14 cellular contexts compared by ENCODE assay signal in genomic region chr2:84435331-84436081, GRCh38. TPM values are rescaled to one million over a fixed set of nuclear protein-coding genes. Genes with fewer than 3 reads are reported as not detected.
DNase-seq lines count a peak whose midpoint lies in the region; ATAC-seq and TF ChIP-seq lines count a peak whose summit lies in the region.
"Had no signal": no experiment of that assay in that cellular context is flagged by ENCODE, and none has a peak within 500 bp of the region (broad histone marks: within the 10 kb centered on the region; RNA-seq: fewer than 3 reads in every experiment).

No MANE protein-coding gene starts in this region.

- no peak for ATAC-seq in stimulated activated naive CD8-positive, alpha-beta T cell treated with anti-CD3 and anti-CD28 coated beads, Interleukin-15, amount 100 ng/mL, for 72 hours
- no peak for ATAC-seq in HG02623 (IDR thresholded peaks at IDR 0.05; ENCODE audit: unreplicated experiment)

- H3K4me1 ChIP-seq in left ventricle myocardium inferior (peaks cover 41% of the 10 kb centered on the region), colonic mucosa (no peaks in the 10 kb centered on the region)
- H3K4me1 ChIP-seq: suprapubic skin had no signal

- no peak overlapping the region for H3K4me3 Mint-ChIP-seq in stimulated activated naive CD8-positive, alpha-beta T cell treated with anti-CD3 and anti-CD28 coated beads, Interleukin-15, amount 100 ng/mL, for 72 hours
- H3K4me3 Mint-ChIP-seq: activated B cell treated with CpG ODN at 0.5 μM for 24 hours; CD14-positive monocyte; dendritic cell treated with granulocyte-macrophage colony-stimulating factor and Interleukin-4, amounts not matched to agents 40 ng/mL and 50 ng/mL, for 4 days had no signal

- intact Hi-C loops in left ventricle myocardium inferior (cut with micrococcal nuclease) = no loop called here
- intact Hi-C loops in colonic mucosa (cut with DNase I) = no loop called here

- no peak overlapping the region for H3K9ac ChIP-seq in colonic mucosa (ENCODE audit: low read depth in 2 of 2, low read length in 2 of 2)

- H3K4me3 ChIP-seq in left ventricle myocardium inferior = no peak overlapping the region
- H3K4me3 ChIP-seq in colonic mucosa = no peak overlapping the region
- H3K4me3 ChIP-seq: suprapubic skin had no signal

- peak overlapping the region in 1 of 2 donors; percentile 44 for H3K27ac Mint-ChIP-seq in stimulated activated naive CD8-positive, alpha-beta T cell treated with anti-CD3 and anti-CD28 coated beads, Interleukin-15, amount 100 ng/mL, for 72 hours
- H3K27ac Mint-ChIP-seq: activated B cell treated with CpG ODN at 0.5 μM for 24 hours; dendritic cell treated with granulocyte-macrophage colony-stimulating factor and Interleukin-4, amounts not matched to agents 40 ng/mL and 50 ng/mL, for 4 days had no signal

- H3K27ac ChIP-seq in left ventricle myocardium inferior (replicated peaks) (peak overlapping the region; percentile 1), colonic mucosa (no peak overlapping the region)
- H3K27ac ChIP-seq: suprapubic skin had no signal

- peak; percentile 92 for DNase-seq in COLO829 (ENCODE audit: low spot score)
- DNase-seq in amygdala (lab: John Stamatoyannopoulos, UW) = peak in 31 of 56 donors; percentile 1 to 58 (median 16)
- DNase-seq in left ventricle myocardium inferior = peak; percentile 15
- DNase-seq in nucleus accumbens (lab: John Stamatoyannopoulos, UW) = peak in 33 of 56 donors; percentile 3 to 53 (median 15)
- DNase-seq in NCI-H748 (lab: John Stamatoyannopoulos, UW; ENCODE audit: unreplicated experiment) = no peak
- DNase-seq in colonic mucosa = no peak
- no peak for DNase-seq in stimulated activated naive CD8-positive, alpha-beta T cell treated with anti-CD3 and anti-CD28 coated beads, Interleukin-15, amount 100 ng/mL, for 72 hours
- DNase-seq: activated B cell treated with CpG ODN at 0.5 μM for 24 hours; NCI-H446 treated with DMSO at 0.1 percent for 48 hours; stimulated activated CD4-positive, alpha-beta T cell treated with anti-CD3 and anti-CD28 coated beads, Interleukin-4, amount 100 ng/mL, for 24 hours had no signal

- H3K4me1 Mint-ChIP-seq in stimulated activated naive CD8-positive, alpha-beta T cell treated with anti-CD3 and anti-CD28 coated beads, Interleukin-15, amount 100 ng/mL, for 72 hours = no peaks in the 10 kb centered on the region
- H3K4me1 Mint-ChIP-seq: activated B cell treated with CpG ODN at 0.5 μM for 24 hours, CD14-positive monocyte had no signal

- TF ChIP-seq CTCF in left ventricle myocardium inferior (IDR thresholded peaks at IDR 0.05; ENCODE audit: borderline replicate concordance) (no peak), colonic mucosa (IDR thresholded peaks at IDR 0.05) (no peak)

- H3K36me3 ChIP-seq in left ventricle myocardium inferior (peaks cover 79% of the 10 kb centered on the region), colonic mucosa (no peaks in the 10 kb centered on the region)

- no peaks in the 10 kb centered on the region for H3K9me3 Mint-ChIP-seq in stimulated activated naive CD8-positive, alpha-beta T cell treated with anti-CD3 and anti-CD28 coated beads, Interleukin-15, amount 100 ng/mL, for 72 hours
- H3K9me3 Mint-ChIP-seq: activated B cell treated with CpG ODN at 0.5 μM for 24 hours; CD14-positive monocyte; dendritic cell treated with granulocyte-macrophage colony-stimulating factor and Interleukin-4, amounts not matched to agents 40 ng/mL and 50 ng/mL, for 4 days had no signal

- no peaks in the 10 kb centered on the region for H3K9me3 ChIP-seq in left ventricle myocardium inferior (replicated peaks)
- no peaks in the 10 kb centered on the region for H3K9me3 ChIP-seq in colonic mucosa
- H3K9me3 ChIP-seq: suprapubic skin had no signal

- H3K27me3 Mint-ChIP-seq in stimulated activated naive CD8-positive, alpha-beta T cell treated with anti-CD3 and anti-CD28 coated beads, Interleukin-15, amount 100 ng/mL, for 72 hours = no peaks in the 10 kb centered on the region
- H3K27me3 Mint-ChIP-seq: activated B cell treated with CpG ODN at 0.5 μM for 24 hours; dendritic cell treated with granulocyte-macrophage colony-stimulating factor and Interleukin-4, amounts not matched to agents 40 ng/mL and 50 ng/mL, for 4 days had no signal

- no peaks in the 10 kb centered on the region for H3K27me3 ChIP-seq in left ventricle myocardium inferior (ENCODE audit: low read depth)
- no peaks in the 10 kb centered on the region for H3K27me3 ChIP-seq in colonic mucosa
- H3K27me3 ChIP-seq: suprapubic skin had no signal

RNA-seq across cellular contexts. Expression of gene SUCLG1, which starts 23.6 kb away (rescaled TPM):
- 292 TPM for total RNA-seq in left ventricle myocardium inferior
- 100 to 1,000 TPM; 249 to 253 TPM for total RNA-seq in colonic mucosa

Comparison
In these comparisons a context has a peak if more than half of its experiments do, and no peak if none do; other contexts are left out.
1. DNase-seq: peak in COLO829 (single experiment), amygdala (31 of 56), left ventricle myocardium inferior (single experiment) and nucleus accumbens (33 of 56); none in NCI-H748 (single experiment), colonic mucosa (single experiment) and stimulated activated naive CD8-positive, alpha-beta T cell treated with anti-CD3 and anti-CD28 coated beads, Interleukin-15, amount 100 ng/mL, for 72 hours (0 of 2).